Comparison of ENCODE assay signal across 2 cellular contexts in genomic region chr16:86528061-86528929, GRCh38.
TF ChIP-seq lines count a peak whose summit lies in the region.

No MANE protein-coding gene starts in this region.

TF ChIP-seq in GM23338, 12 proteins besides CTCF, POLR2A, EP300 and RAD21 (continued from another document):
- TF ChIP-seq, protein P1, sequence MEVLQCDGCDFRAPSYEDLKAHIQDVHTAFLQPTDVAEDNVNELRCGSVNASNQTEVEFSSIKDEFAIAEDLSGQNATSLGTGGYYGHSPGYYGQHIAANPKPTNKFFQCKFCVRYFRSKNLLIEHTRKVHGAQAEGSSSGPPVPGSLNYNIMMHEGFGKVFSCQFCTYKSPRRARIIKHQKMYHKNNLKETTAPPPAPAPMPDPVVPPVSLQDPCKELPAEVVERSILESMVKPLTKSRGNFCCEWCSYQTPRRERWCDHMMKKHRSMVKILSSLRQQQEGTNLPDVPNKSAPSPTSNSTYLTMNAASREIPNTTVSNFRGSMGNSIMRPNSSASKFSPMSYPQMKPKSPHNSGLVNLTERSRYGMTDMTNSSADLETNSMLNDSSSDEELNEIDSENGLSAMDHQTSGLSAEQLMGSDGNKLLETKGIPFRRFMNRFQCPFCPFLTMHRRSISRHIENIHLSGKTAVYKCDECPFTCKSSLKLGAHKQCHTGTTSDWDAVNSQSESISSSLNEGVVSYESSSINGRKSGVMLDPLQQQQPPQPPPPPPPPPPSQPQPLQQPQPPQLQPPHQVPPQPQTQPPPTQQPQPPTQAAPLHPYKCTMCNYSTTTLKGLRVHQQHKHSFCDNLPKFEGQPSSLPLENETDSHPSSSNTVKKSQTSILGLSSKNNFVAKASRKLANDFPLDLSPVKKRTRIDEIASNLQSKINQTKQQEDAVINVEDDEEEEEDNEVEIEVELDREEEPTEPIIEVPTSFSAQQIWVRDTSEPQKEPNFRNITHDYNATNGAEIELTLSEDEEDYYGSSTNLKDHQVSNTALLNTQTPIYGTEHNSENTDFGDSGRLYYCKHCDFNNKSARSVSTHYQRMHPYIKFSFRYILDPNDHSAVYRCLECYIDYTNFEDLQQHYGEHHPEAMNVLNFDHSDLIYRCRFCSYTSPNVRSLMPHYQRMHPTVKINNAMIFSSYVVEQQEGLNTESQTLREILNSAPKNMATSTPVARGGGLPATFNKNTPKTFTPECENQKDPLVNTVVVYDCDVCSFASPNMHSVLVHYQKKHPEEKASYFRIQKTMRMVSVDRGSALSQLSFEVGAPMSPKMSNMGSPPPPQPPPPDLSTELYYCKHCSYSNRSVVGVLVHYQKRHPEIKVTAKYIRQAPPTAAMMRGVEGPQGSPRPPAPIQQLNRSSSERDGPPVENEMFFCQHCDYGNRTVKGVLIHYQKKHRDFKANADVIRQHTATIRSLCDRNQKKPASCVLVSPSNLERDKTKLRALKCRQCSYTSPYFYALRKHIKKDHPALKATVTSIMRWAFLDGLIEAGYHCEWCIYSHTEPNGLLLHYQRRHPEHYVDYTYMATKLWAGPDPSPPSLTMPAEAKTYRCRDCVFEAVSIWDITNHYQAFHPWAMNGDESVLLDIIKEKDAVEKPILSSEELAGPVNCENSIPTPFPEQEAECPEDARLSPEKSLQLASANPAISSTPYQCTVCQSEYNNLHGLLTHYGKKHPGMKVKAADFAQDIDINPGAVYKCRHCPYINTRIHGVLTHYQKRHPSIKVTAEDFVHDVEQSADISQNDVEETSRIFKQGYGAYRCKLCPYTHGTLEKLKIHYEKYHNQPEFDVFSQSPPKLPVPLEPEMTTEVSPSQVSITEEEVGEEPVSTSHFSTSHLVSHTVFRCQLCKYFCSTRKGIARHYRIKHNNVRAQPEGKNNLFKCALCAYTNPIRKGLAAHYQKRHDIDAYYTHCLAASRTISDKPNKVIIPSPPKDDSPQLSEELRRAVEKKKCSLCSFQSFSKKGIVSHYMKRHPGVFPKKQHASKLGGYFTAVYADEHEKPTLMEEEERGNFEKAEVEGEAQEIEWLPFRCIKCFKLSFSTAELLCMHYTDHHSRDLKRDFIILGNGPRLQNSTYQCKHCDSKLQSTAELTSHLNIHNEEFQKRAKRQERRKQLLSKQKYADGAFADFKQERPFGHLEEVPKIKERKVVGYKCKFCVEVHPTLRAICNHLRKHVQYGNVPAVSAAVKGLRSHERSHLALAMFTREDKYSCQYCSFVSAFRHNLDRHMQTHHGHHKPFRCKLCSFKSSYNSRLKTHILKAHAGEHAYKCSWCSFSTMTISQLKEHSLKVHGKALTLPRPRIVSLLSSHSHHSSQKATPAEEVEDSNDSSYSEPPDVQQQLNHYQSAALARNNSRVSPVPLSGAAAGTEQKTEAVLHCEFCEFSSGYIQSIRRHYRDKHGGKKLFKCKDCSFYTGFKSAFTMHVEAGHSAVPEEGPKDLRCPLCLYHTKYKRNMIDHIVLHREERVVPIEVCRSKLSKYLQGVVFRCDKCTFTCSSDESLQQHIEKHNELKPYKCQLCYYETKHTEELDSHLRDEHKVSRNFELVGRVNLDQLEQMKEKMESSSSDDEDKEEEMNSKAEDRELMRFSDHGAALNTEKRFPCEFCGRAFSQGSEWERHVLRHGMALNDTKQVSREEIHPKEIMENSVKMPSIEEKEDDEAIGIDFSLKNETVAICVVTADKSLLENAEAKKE (CRISPR knock-in tag; IDR thresholded peaks at IDR 0.05) = no peak
- TF ChIP-seq, protein P2, sequence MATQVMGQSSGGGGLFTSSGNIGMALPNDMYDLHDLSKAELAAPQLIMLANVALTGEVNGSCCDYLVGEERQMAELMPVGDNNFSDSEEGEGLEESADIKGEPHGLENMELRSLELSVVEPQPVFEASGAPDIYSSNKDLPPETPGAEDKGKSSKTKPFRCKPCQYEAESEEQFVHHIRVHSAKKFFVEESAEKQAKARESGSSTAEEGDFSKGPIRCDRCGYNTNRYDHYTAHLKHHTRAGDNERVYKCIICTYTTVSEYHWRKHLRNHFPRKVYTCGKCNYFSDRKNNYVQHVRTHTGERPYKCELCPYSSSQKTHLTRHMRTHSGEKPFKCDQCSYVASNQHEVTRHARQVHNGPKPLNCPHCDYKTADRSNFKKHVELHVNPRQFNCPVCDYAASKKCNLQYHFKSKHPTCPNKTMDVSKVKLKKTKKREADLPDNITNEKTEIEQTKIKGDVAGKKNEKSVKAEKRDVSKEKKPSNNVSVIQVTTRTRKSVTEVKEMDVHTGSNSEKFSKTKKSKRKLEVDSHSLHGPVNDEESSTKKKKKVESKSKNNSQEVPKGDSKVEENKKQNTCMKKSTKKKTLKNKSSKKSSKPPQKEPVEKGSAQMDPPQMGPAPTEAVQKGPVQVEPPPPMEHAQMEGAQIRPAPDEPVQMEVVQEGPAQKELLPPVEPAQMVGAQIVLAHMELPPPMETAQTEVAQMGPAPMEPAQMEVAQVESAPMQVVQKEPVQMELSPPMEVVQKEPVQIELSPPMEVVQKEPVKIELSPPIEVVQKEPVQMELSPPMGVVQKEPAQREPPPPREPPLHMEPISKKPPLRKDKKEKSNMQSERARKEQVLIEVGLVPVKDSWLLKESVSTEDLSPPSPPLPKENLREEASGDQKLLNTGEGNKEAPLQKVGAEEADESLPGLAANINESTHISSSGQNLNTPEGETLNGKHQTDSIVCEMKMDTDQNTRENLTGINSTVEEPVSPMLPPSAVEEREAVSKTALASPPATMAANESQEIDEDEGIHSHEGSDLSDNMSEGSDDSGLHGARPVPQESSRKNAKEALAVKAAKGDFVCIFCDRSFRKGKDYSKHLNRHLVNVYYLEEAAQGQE (IDR thresholded peaks at IDR 0.05; ENCODE audit: unreplicated experiment) = no peak
- TF ChIP-seq CREB1 (CRISPR knock-in tag; IDR thresholded peaks at IDR 0.05; ENCODE audit: low read depth) (no peak), EZH2phosphoT487 (IDR thresholded peaks at IDR 0.05; ENCODE audit: unreplicated experiment) (no peak), POLR2AphosphoS5 (IDR thresholded peaks at IDR 0.05; ENCODE audit: low read depth) (no peak), ZNF331 (CRISPR knock-in tag; IDR thresholded peaks at IDR 0.05; ENCODE audit: low read depth) (no peak), EZH2 (IDR thresholded peaks at IDR 0.05; ENCODE audit: low read depth, unreplicated experiment) (no peak), NANOG (IDR thresholded peaks at IDR 0.05; ENCODE audit: borderline replicate concordance) (no peak)

TF ChIP-seq in HCT116, 20 proteins besides CTCF, POLR2A, EP300 and RAD21 (continued from another document):
- TF ChIP-seq, protein P2 (IDR thresholded peaks at IDR 0.05; ENCODE audit: low read depth) = no peak
